ENCODE assay signal across 12 cellular contexts in genomic region chr5:62340392-62340791, GRCh38. TPM values are rescaled to one million over a fixed set of nuclear protein-coding genes. Genes with fewer than 3 reads are reported as not detected.
DNase-seq lines count a peak whose midpoint lies in the region; ATAC-seq and TF ChIP-seq lines count a peak whose summit lies in the region.
"Had no signal": no experiment of that assay in that cellular context is flagged by ENCODE, and none has a peak within 500 bp of the region (broad histone marks: within the 10 kb centered on the region; RNA-seq: fewer than 3 reads in every experiment).

No MANE protein-coding gene starts in this region.

- no peaks in the 10 kb centered on the region for H3K9me2 ChIP-seq in PC-3 (replicated peaks; ENCODE audit: low read length)

- ATAC-seq in PC-3 (peak; percentile 73), HG02798 (IDR thresholded peaks at IDR 0.05; ENCODE audit: poor library complexity, unreplicated experiment) (no peak)

- H3K27me3 ChIP-seq in A673 (replicated peaks; ENCODE audit: insufficient read depth, low read depth, low read length, poor library complexity): no peaks in the 10 kb centered on the region
- no peaks in the 10 kb centered on the region for H3K27me3 ChIP-seq in PC-3 (ENCODE audit: low read length)
- H3K27me3 ChIP-seq: sigmoid colon, suprapubic skin had no signal

- H3K79me2 ChIP-seq in PC-3 (ENCODE audit: low read length): peaks cover 34% of the 10 kb centered on the region

- peak; percentile 49 for DNase-seq in A673 (ENCODE audit: low spot score)
- DNase-seq in PC-3: peak; percentile 64
- peak; percentile 11 for DNase-seq in fibroblast of the aortic adventitia (ENCODE audit: low read depth)
- DNase-seq in mucosa of gallbladder (ENCODE audit: low spot score): no peak
- no peak for DNase-seq in NCI-H1092 (lab: John Stamatoyannopoulos, UW)
- no peak for DNase-seq in T1000 (lab: John Stamatoyannopoulos, UW)
- DNase-seq: GDM1, sigmoid colon had no signal

- CTCF ChIA-PET in A673 (lab: Charles Lee): no interaction called here
- CTCF ChIA-PET in PC-3 (lab: Charles Lee): interaction anchor here (0.6 kb wide), 1 partner anchor 49 kb away, joined by 3 read pairs; no protein-coding TSS in a partner anchor

- H3K9me3 ChIP-seq in A673 (ENCODE audit: low read depth, low read length, poor library complexity, severe bottlenecking): no peaks in the 10 kb centered on the region
- H3K9me3 ChIP-seq in PC-3 (ENCODE audit: low read length): no peaks in the 10 kb centered on the region
- H3K9me3 ChIP-seq: HAP-1, sigmoid colon, suprapubic skin had no signal

- intact Hi-C loops in A673 (cut with micrococcal nuclease; ENCODE audit: unreplicated experiment): no loop called here
- intact Hi-C loops in PC-3 (cut with micrococcal nuclease): no loop called here

- H3K4me3 ChIP-seq in A673 (ENCODE audit: low read depth, low read length, poor library complexity, severe bottlenecking) (no peak overlapping the region), PC-3 (ENCODE audit: low read length) (no peak overlapping the region), fibroblast of the aortic adventitia (ENCODE audit: low read depth, low read length) (no peak overlapping the region)
- H3K4me3 ChIP-seq: HAP-1, sigmoid colon, suprapubic skin had no signal

- H3K9ac ChIP-seq in PC-3 (ENCODE audit: low read length): no peak overlapping the region

- no peaks in the 10 kb centered on the region for H3K4me1 ChIP-seq in A673 (ENCODE audit: insufficient read depth, low read length, poor library complexity, severe bottlenecking)
- H3K4me1 ChIP-seq in PC-3 (ENCODE audit: insufficient read depth, low read length): no peaks in the 10 kb centered on the region
- H3K4me1 ChIP-seq: HAP-1, sigmoid colon, suprapubic skin had no signal

- POLR2A ChIA-PET in A673 (lab: Charles Lee; ENCODE audit: low non-redundant PET): interaction anchor here (0.5 kb wide), 1 partner anchor 116 kb away, joined by 4 read pairs; no protein-coding TSS in a partner anchor
- POLR2A ChIA-PET in PC-3 (lab: Charles Lee; ENCODE audit: unreplicated experiment): no interaction called here

- no peak overlapping the region for H2AFZ ChIP-seq in PC-3 (ENCODE audit: low read length)

- TF ChIP-seq CTCF in A673 (conservative IDR thresholded peaks at IDR 0.05; ENCODE audit: low read depth, low read length) (peak; percentile 60), GM12872 (IDR thresholded peaks at IDR 0.05; ENCODE audit: insufficient read depth, low read depth, low read length) (peak; percentile 37), PC-3 (conservative IDR thresholded peaks at IDR 0.05; ENCODE audit: low read depth, low read length) (peak; percentile 70), fibroblast of the aortic adventitia (IDR thresholded peaks at IDR 0.05; ENCODE audit: insufficient read depth, low read length) (peak; percentile 14)

- no peaks in the 10 kb centered on the region; the same call in 1 of the 2 replicates for H4K20me1 ChIP-seq in PC-3 (ENCODE audit: low read length)

- H3F3A ChIP-seq in PC-3 (ENCODE audit: low read length, unreplicated experiment): no peaks in the 10 kb centered on the region

- BruUV-seq in A673 (replicated peaks; lab: Mats Ljungman, UMichigan): no TSS peak
- no TSS peak for BruUV-seq in PC-3 (replicated peaks; lab: Mats Ljungman, UMichigan)

- H3K27ac ChIP-seq in A673 (ENCODE audit: low read depth, low read length, poor library complexity, severe bottlenecking) (no peak overlapping the region), PC-3 (ENCODE audit: low read length) (no peak overlapping the region)
- H3K27ac ChIP-seq: sigmoid colon, suprapubic skin had no signal

- no peak overlapping the region for H3K4me2 ChIP-seq in PC-3 (ENCODE audit: low read length)

- H3K36me3 ChIP-seq in A673 (ENCODE audit: insufficient read depth, low read length, poor library complexity, severe bottlenecking) (no peaks in the 10 kb centered on the region), PC-3 (ENCODE audit: low read depth, low read length) (no peaks in the 10 kb centered on the region)
- H3K36me3 ChIP-seq: HAP-1, sigmoid colon, suprapubic skin had no signal

RNA-seq across cellular contexts. Expression of gene KIF2A, which starts 34.4 kb away (rescaled TPM):
- total RNA-seq in A673 (2021) (92.4 and 99.0 TPM in 2 replicates), PC-3 (2014; rRNA removed) (19.0 and 26.4 TPM in 2 replicates), fibroblast of the aortic adventitia (ENCODE audit: low replicate concordance) (42.6 and 72.4 TPM in 2 replicates), mucosa of gallbladder (31.1 TPM)

Comparison
In these comparisons a context has a peak if more than half of its experiments do, and no peak if none do; other contexts are left out.
1. DNase-seq: peak in A673 (single experiment), PC-3 (single experiment) and fibroblast of the aortic adventitia (single experiment); none in mucosa of gallbladder (single experiment), NCI-H1092 (single experiment) and T1000 (single experiment).
2. CTCF ChIP-seq: peak in every context shown above with its lines; median percentile 70 in PC-3; 60 in A673; 37 in GM12872; 14 in fibroblast of the aortic adventitia.